In genomic region chr7:121872831-121873764, GRCh38 we compare ENCODE assay signal across 1 cellular context.
TF ChIP-seq lines count a peak whose summit lies in the region.

TSS of gene PTPRZ1 (plus strand) at chr7:121873161. CDS start at chr7:121873500, 339 bp downstream.

TF ChIP-seq in HepG2, 621 proteins besides CTCF, POLR2A, EP300 and RAD21 (continued from another document and continues in another):
- TF ChIP-seq ARID4A (CRISPR knock-in tag; IDR thresholded peaks at IDR 0.05; ENCODE audit: borderline replicate concordance) (peak; percentile 23; the same call in 1 of the 2 replicates), REL (CRISPR knock-in tag; conservative IDR thresholded peaks at IDR 0.05) (no peak), ZNF800 (CRISPR knock-in tag; IDR thresholded peaks at IDR 0.05) (peak; percentile 60), ZFP91 (CRISPR knock-in tag; IDR thresholded peaks at IDR 0.05; ENCODE audit: borderline replicate concordance) (peak; percentile 26), ZNF678 (CRISPR knock-in tag; IDR thresholded peaks at IDR 0.05) (no peak), ELF1 (CRISPR knock-in tag; IDR thresholded peaks at IDR 0.05) (no peak), NCOA2 (CRISPR knock-in tag; IDR thresholded peaks at IDR 0.05) (no peak), ZMYM4 (CRISPR knock-in tag; IDR thresholded peaks at IDR 0.05) (peak; percentile 52), ZNF761 (CRISPR knock-in tag; conservative IDR thresholded peaks at IDR 0.05) (0 out of 2 replicates have a peak, but pooled peaks have one; percentile 37), GABPB1 (CRISPR knock-in tag; IDR thresholded peaks at IDR 0.05) (0 out of 2 replicates have a peak, but pooled peaks have one; percentile 6), ZNF225 (CRISPR knock-in tag; IDR thresholded peaks at IDR 0.05) (no peak), MTF2 (CRISPR knock-in tag; IDR thresholded peaks at IDR 0.05; ENCODE audit: borderline replicate concordance) (peak; percentile 72; the same call in 1 of the 2 replicates), MNT (IDR thresholded peaks at IDR 0.05) (no peak), ZSCAN29 (CRISPR knock-in tag; conservative IDR thresholded peaks at IDR 0.05) (0 out of 2 replicates have a peak, but pooled peaks have one; percentile 58), MAX (IDR thresholded peaks at IDR 0.05) (peak; percentile 43; the same call in 1 of the 2 replicates), ZNF329 (CRISPR knock-in tag; IDR thresholded peaks at IDR 0.05; ENCODE audit: low read depth) (no peak), ASH2L (IDR thresholded peaks at IDR 0.05; ENCODE audit: insufficient read length, low read depth, low read length) (peak; percentile 29), ZBTB14 (CRISPR knock-in tag; IDR thresholded peaks at IDR 0.05) (peak; percentile 79), ZNF431 (CRISPR knock-in tag; IDR thresholded peaks at IDR 0.05; ENCODE audit: borderline replicate concordance, low read depth) (0 out of 2 replicates have a peak, but pooled peaks have one; percentile 21), REPIN1 (CRISPR knock-in tag; IDR thresholded peaks at IDR 0.05; ENCODE audit: borderline replicate concordance, low read depth) (no peak), ZNF574 (CRISPR knock-in tag; IDR thresholded peaks at IDR 0.05) (no peak), SP4 (CRISPR knock-in tag; IDR thresholded peaks at IDR 0.05) (no peak), NFYC (CRISPR knock-in tag; IDR thresholded peaks at IDR 0.05) (no peak), ZNF883 (CRISPR knock-in tag; IDR thresholded peaks at IDR 0.05; ENCODE audit: not compliant biosample characterization) (peak; percentile 32), BRF2 (CRISPR knock-in tag; IDR thresholded peaks at IDR 0.05) (no peak), ZNF646 (CRISPR knock-in tag; IDR thresholded peaks at IDR 0.05) (0 out of 2 replicates have a peak, but pooled peaks have one; percentile 12), CAMTA2 (CRISPR knock-in tag; IDR thresholded peaks at IDR 0.05; ENCODE audit: borderline replicate concordance) (no peak), NFE2 (CRISPR knock-in tag; IDR thresholded peaks at IDR 0.05) (no peak), CBX2 (IDR thresholded peaks at IDR 0.05; ENCODE audit: low read depth, low read length) (no peak), CBX2 (CRISPR knock-in tag; IDR thresholded peaks at IDR 0.05; ENCODE audit: low read depth) (peak; percentile 29; the same call in 1 of the 2 replicates)
